In the genomic region with DNA sequence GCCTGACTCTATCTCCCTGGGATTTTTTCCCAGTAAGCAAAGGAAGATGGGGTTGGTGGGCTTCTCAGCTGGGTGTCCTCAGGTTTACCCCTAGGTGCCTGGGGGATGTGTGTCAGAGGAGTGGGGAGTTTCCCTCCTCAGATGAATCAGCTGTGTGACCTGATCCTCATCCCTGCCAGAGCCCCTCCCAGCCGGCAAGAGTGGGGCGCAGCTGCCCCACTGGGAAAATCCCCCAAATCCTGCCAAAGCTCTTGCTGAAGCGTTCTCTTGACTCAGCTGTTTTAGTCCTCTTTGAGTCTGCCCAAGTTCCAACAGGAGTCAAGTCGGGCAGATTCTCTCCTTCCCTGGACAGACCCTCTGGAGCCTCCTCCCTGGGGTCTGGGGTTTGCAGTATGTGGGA, we compare ENCODE assay signal across 15 cellular contexts. TPM values are rescaled to one million over a fixed set of nuclear protein-coding genes. Genes with fewer than 3 reads are reported as not detected.
DNase-seq lines count a peak whose midpoint lies in the region; ATAC-seq, FAIRE-seq and TF ChIP-seq lines count a peak whose summit lies in the region.
"Had no signal": no experiment of that assay in that cellular context is flagged by ENCODE, and none has a peak within 500 bp of the region (broad histone marks: within the 10 kb centered on the region; RNA-seq: fewer than 3 reads in every experiment).

No MANE protein-coding gene starts in this region.

- in situ Hi-C loops in astrocyte of the spinal cord (cut with HindIII; ENCODE audit: low sequenced_read_pairs) = no loop called here

- H3K4me1 ChIP-seq in A549 (peaks cover 70% of the 10 kb centered on the region), colonic mucosa (peaks cover 20% of the 10 kb centered on the region)

- ATAC-seq in A549 = no peak
- no peak for ATAC-seq in HG03095 (IDR thresholded peaks at IDR 0.05; ENCODE audit: unreplicated experiment)
- ATAC-seq: natural killer cell treated with Interleukin-12 subunit alpha and Interleukin-12 subunit beta and Interleukin-15 and Interleukin-18, amount 100 ng/mL, for 72 hours had no signal

- no peak for FAIRE-seq in A549 (lab: Jason Lieb, UNC)
- FAIRE-seq: GM19239, islet of Langerhans had no signal

- H3K27ac ChIP-seq in A549 (peak overlapping the region; percentile 51 to 100), colonic mucosa (no peak overlapping the region)

- POLR2A ChIA-PET in A549 (lab: Yijun Ruan, JAX) = interaction anchor here (2.0 kb wide), 2 partner anchors 13 to 23 kb away, joined by 12 to 13 read pairs; partner anchors contain the start of genes CCDC85B, FIBP and FOSL1

- H3K4me1 Mint-ChIP-seq in HFFc6 (ENCODE audit: low read depth) = peaks cover 75% of the 10 kb centered on the region

- H3K27me3 ChIP-seq in colonic mucosa = no peaks in the 10 kb centered on the region
- H3K27me3 ChIP-seq: BLaER1 had no signal

- DNase-seq in A549 (ENCODE audit: low read depth in 1 of 2, low spot score in 1 of 2) (peak; percentile 55 to 62), HFFc6 (peak; percentile 69), astrocyte of the spinal cord (ENCODE audit: low read depth, low spot score) (peak; percentile 59), iris pigment epithelial cell (ENCODE audit: low read depth) (peak; percentile 86), NCI-H69 (lab: John Stamatoyannopoulos, UW) (no peak), colonic mucosa (no peak), C1 segment of cervical spinal cord (lab: John Stamatoyannopoulos, UW) (no peak)
- DNase-seq: activated naive CD4-positive, alpha-beta T cell treated with anti-CD3 and anti-CD28 coated beads, Interleukin-2, amount 50 U/mL, for 16 hours; NCI-H526 treated with DMSO at 0.1 percent for 48 hours; stimulated activated CD4-positive, alpha-beta T cell treated with anti-CD3 and anti-CD28 coated beads, Interleukin-15, amount 100 ng/mL, for 24 hours had no signal

- CTCF ChIA-PET in A549 (lab: Yijun Ruan, JAX) = interaction anchor here (0.6 to 31.6 kb wide), 6 partner anchors 9 to 110 kb away, joined by 3 to 618 read pairs (median 5); partner anchors contain the start of genes CCDC85B, FIBP and FOSL1

- peak overlapping the region; percentile 65 for H3K4me2 ChIP-seq in A549

- H3K4me3 ChIP-seq in A549 (no peak overlapping the region), astrocyte of the spinal cord (ENCODE audit: low read depth, low read length) (no peak overlapping the region), colonic mucosa (no peak overlapping the region)
- H3K4me3 ChIP-seq: BLaER1 had no signal

- H3K27me3 Mint-ChIP-seq in HFFc6 (ENCODE audit: insufficient read depth) = peaks cover 1% of the 10 kb centered on the region

- TF ChIP-seq CTCF in A549 (IDR thresholded peaks at IDR 0.05) = no peak
- no peak for TF ChIP-seq CTCF in HFFc6 (IDR thresholded peaks at IDR 0.05)
- no peak for TF ChIP-seq CTCF in astrocyte of the spinal cord (IDR thresholded peaks at IDR 0.05; ENCODE audit: low read depth, low read length)
- TF ChIP-seq CTCF in colonic mucosa (IDR thresholded peaks at IDR 0.05) = no peak

- peak overlapping the region; percentile 63 for H3K4me3 Mint-ChIP-seq in HFFc6
- H3K4me3 Mint-ChIP-seq: natural killer cell treated with Interleukin-12 subunit alpha and Interleukin-12 subunit beta and Interleukin-15 and Interleukin-18, amount 100 ng/mL, for 72 hours had no signal

- intact Hi-C loops in colonic mucosa (cut with DNase I) = no loop called here

- no peak for TF ChIP-seq POLR2A in A549 (IDR thresholded peaks at IDR 0.05; ENCODE audit: low read length)

- no peak for TF ChIP-seq RAD21 in A549 (conservative IDR thresholded peaks at IDR 0.05 in 1 of 2, IDR thresholded peaks at IDR 0.05 in 1 of 2)

- H3K36me3 Mint-ChIP-seq in HFFc6 (ENCODE audit: low read depth) = peaks cover 11% of the 10 kb centered on the region
- H3K36me3 Mint-ChIP-seq: natural killer cell treated with Interleukin-12 subunit alpha and Interleukin-12 subunit beta and Interleukin-15 and Interleukin-18, amount 100 ng/mL, for 72 hours had no signal

- H3K9me3 ChIP-seq in A549 = no peaks in the 10 kb centered on the region
- no peaks in the 10 kb centered on the region for H3K9me3 ChIP-seq in colonic mucosa
- H3K9me3 ChIP-seq: BLaER1 had no signal

- peak overlapping the region; percentile 99 for H3K27ac Mint-ChIP-seq in HFFc6
- H3K27ac Mint-ChIP-seq: natural killer cell treated with Interleukin-12 subunit alpha and Interleukin-12 subunit beta and Interleukin-15 and Interleukin-18, amount 100 ng/mL, for 72 hours had no signal

- no peaks in the 10 kb centered on the region for H3K36me3 ChIP-seq in colonic mucosa

- no peak overlapping the region for H3K9ac ChIP-seq in colonic mucosa (ENCODE audit: low read depth in 2 of 2, low read length in 2 of 2)
- H3K9ac ChIP-seq: BLaER1 had no signal

- no peaks in the 10 kb centered on the region for H3K9me3 Mint-ChIP-seq in HFFc6
- H3K9me3 Mint-ChIP-seq: natural killer cell treated with Interleukin-12 subunit alpha and Interleukin-12 subunit beta and Interleukin-15 and Interleukin-18, amount 100 ng/mL, for 72 hours had no signal

- WGBS in A549 (ENCODE audit: missing lambda C conversion rate) = 17% methylated on average over 4 of the region's 4 CpGs

- TF ChIP-seq EP300 in A549 (IDR thresholded peaks at IDR 0.05) = no peak

TF ChIP-seq in A549, 52 proteins besides CTCF, POLR2A, EP300 and RAD21:
- peak; percentile 91 for TF ChIP-seq MAFK (IDR thresholded peaks at IDR 0.05; ENCODE audit: partially characterized antibody)
- peak; percentile 1; the same call in 1 of the 2 replicates for TF ChIP-seq ATOH8 (CRISPR knock-in tag; IDR thresholded peaks at IDR 0.05; ENCODE audit: low read depth)
- TF ChIP-seq KDM5A (IDR thresholded peaks at IDR 0.05) = no peak
- no peak for TF ChIP-seq FOXS1 (CRISPR knock-in tag; IDR thresholded peaks at IDR 0.05)
- TF ChIP-seq FOSL2 (IDR thresholded peaks at IDR 0.05) = no peak
- TF ChIP-seq FOSL2 (CRISPR knock-in tag; IDR thresholded peaks at IDR 0.05) = peak; percentile 48
- TF ChIP-seq GATA3 (IDR thresholded peaks at IDR 0.05; ENCODE audit: borderline replicate concordance) = peak; percentile 42; the same call in 1 of the 2 replicates
- no peak for TF ChIP-seq HEYL (CRISPR knock-in tag; IDR thresholded peaks at IDR 0.05)

RNA-seq across cellular contexts. Expression of gene C11orf68, which starts 6.0 kb away (rescaled TPM):
- 10.6 and 17.2 TPM in 2 replicates for polyA plus RNA-seq in A549 (2011; rRNA removed)
- polyA plus RNA-seq in A549 (2012; cell fraction: cytosol; rRNA removed) = 44.8 and 63.9 TPM in 2 replicates
- polyA plus RNA-seq in A549 (2012; cell fraction: nucleus; rRNA removed) = 72.3 and 76.6 TPM in 2 replicates
- 16.5 to 23.1 TPM (median 17.0 TPM) in 3 replicates for polyA plus RNA-seq in A549 (2017; fragmentation: RNase III; extraction: RNeasy Plus Mini Kit Qiagen cat#74134 plus additional on column Dnase treatment)
- 17.6 and 18.3 TPM in 2 replicates for polyA minus RNA-seq in A549 (2011; rRNA and poly(A)+ RNA removed)
- 10 to 100 TPM; 79.0 to 94.6 (median 85.0) TPM for total RNA-seq in HFFc6 (2021; fragmentation: NEBNext Ultra II Directional; extraction: Animal tissue kit (Norgen Biotek cat#: 25700))
- 10 to 100 TPM; 26.6 to 29.0 TPM for total RNA-seq in colonic mucosa

RNA-seq across cellular contexts. Expression of gene DRAP1, which starts 6.4 kb away (rescaled TPM):
- polyA plus RNA-seq in A549 (2011; rRNA removed) (27.8 and 73.7 TPM in 2 replicates), A549 (2017; fragmentation: RNase III; extraction: RNeasy Plus Mini Kit Qiagen cat#74134 plus additional on column Dnase treatment) (143 to 187 TPM (median 143 TPM) in 3 replicates)
- 203 and 266 TPM in 2 replicates for polyA plus RNA-seq in A549 (2012; cell fraction: cytosol; rRNA removed)
- 143 and 147 TPM in 2 replicates for polyA plus RNA-seq in A549 (2012; cell fraction: nucleus; rRNA removed)
- polyA minus RNA-seq in A549 (2011; rRNA and poly(A)+ RNA removed) = 13.0 and 18.6 TPM in 2 replicates
- total RNA-seq in HFFc6 (2021; fragmentation: NEBNext Ultra II Directional; extraction: Animal tissue kit (Norgen Biotek cat#: 25700)) = 100 to 1,000 TPM; 362 to 687 (median 615) TPM
- 10 to 100 TPM; 53.4 to 91.5 TPM for total RNA-seq in colonic mucosa

RNA-seq across cellular contexts. Expression of gene FOSL1, which starts 12.7 kb away (rescaled TPM):
- polyA plus RNA-seq in A549 (2011; rRNA removed) = 6.7 and 9.6 TPM in 2 replicates
- 25.5 and 36.0 TPM in 2 replicates for polyA plus RNA-seq in A549 (2012; cell fraction: cytosol; rRNA removed)
- polyA plus RNA-seq in A549 (2012; cell fraction: nucleus; rRNA removed) = 52.3 and 65.0 TPM in 2 replicates
- 24.1 to 55.8 TPM (median 24.1 TPM) in 3 replicates for polyA plus RNA-seq in A549 (2017; fragmentation: RNase III; extraction: RNeasy Plus Mini Kit Qiagen cat#74134 plus additional on column Dnase treatment)
- 12.7 and 21.5 TPM in 2 replicates for polyA minus RNA-seq in A549 (2011; rRNA and poly(A)+ RNA removed)
- 100 to 1,000 TPM; 134 to 275 (median 234) TPM for total RNA-seq in HFFc6 (2021; fragmentation: NEBNext Ultra II Directional; extraction: Animal tissue kit (Norgen Biotek cat#: 25700))
- total RNA-seq in colonic mucosa = 1 to 10 TPM in 1 of 2 donors, under 1 TPM in 1; 0.84 to 4.2 TPM

RNA-seq across cellular contexts. Expression of gene CCDC85B, which starts 22.4 kb away (rescaled TPM):
- polyA plus RNA-seq in A549 (2011; rRNA removed) = 5.4 and 7.3 TPM in 2 replicates
- polyA plus RNA-seq in A549 (2012; cell fraction: cytosol; rRNA removed) = 66.8 and 76.8 TPM in 2 replicates
- 45.5 and 55.1 TPM in 2 replicates for polyA plus RNA-seq in A549 (2012; cell fraction: nucleus; rRNA removed)
- polyA plus RNA-seq in A549 (2017; fragmentation: RNase III; extraction: RNeasy Plus Mini Kit Qiagen cat#74134 plus additional on column Dnase treatment) = 24.3 to 35.2 TPM (median 27.5 TPM) in 3 replicates
- polyA minus RNA-seq in A549 (2011; rRNA and poly(A)+ RNA removed) = 1.7 and 2.4 TPM in 2 replicates
- 100 to 1,000 TPM in 2 of 6 experiments, 10 to 100 TPM in 4; 78.9 to 112 (median 87.7) TPM for total RNA-seq in HFFc6 (2021; fragmentation: NEBNext Ultra II Directional; extraction: Animal tissue kit (Norgen Biotek cat#: 25700))
- total RNA-seq in colonic mucosa = 10 to 100 TPM; 11.2 to 16.3 TPM

RNA-seq across cellular contexts. Expression of gene FIBP, which starts 24.6 kb away (rescaled TPM):
- polyA plus RNA-seq in A549 (2011; rRNA removed) (72.2 and 83.0 TPM in 2 replicates), A549 (2017; fragmentation: RNase III; extraction: RNeasy Plus Mini Kit Qiagen cat#74134 plus additional on column Dnase treatment) (60.4 to 66.2 TPM (median 65.3 TPM) in 3 replicates)
- polyA plus RNA-seq in A549 (2012; cell fraction: cytosol; rRNA removed) = 119 and 157 TPM in 2 replicates
- 121 and 152 TPM in 2 replicates for polyA plus RNA-seq in A549 (2012; cell fraction: nucleus; rRNA removed)
- polyA minus RNA-seq in A549 (2011; rRNA and poly(A)+ RNA removed) = 81.2 and 91.4 TPM in 2 replicates
- 100 to 1,000 TPM; 117 to 145 (median 135) TPM for total RNA-seq in HFFc6 (2021; fragmentation: NEBNext Ultra II Directional; extraction: Animal tissue kit (Norgen Biotek cat#: 25700))
- total RNA-seq in colonic mucosa = 10 to 100 TPM; 41.9 to 53.5 TPM

Comparison
In these comparisons a context has a peak if more than half of its experiments do, and no peak if none do; other contexts are left out.
1. DNase-seq: peak in A549 (2 of 2), HFFc6 (single experiment), astrocyte of the spinal cord (single experiment) and iris pigment epithelial cell (single experiment); none in NCI-H69 (single experiment), colonic mucosa (single experiment) and C1 segment of cervical spinal cord (0 of 14).
2. RNA of gene FOSL1, which starts 12.7 kb away (total RNA-seq): 134 to 275 TPM in HFFc6; 0.84 to 4.2 TPM in colonic mucosa; every median in the first group is over 10 times any median in the second.